7 cellular contexts compared by ENCODE assay signal in genomic region chr17:16296072-16296471, GRCh38. TPM values are rescaled to one million over a fixed set of nuclear protein-coding genes. Genes with fewer than 3 reads are reported as not detected.
DNase-seq lines count a peak whose midpoint lies in the region; ATAC-seq and TF ChIP-seq lines count a peak whose summit lies in the region.
"Not testable (repeated sequence)": the region's sequence is repeated elsewhere in the genome, so short reads cannot be mapped to it uniquely, and the experiment has no call there.

No MANE protein-coding gene starts in this region.

- not testable (repeated sequence) for H3K9me2 ChIP-seq in HCT116 (ENCODE audit: insufficient read depth); PC-3 (replicated peaks; ENCODE audit: low read length)

- H3K4me1 Mint-ChIP-seq in activated CD4-positive, alpha-beta T cell treated with anti-CD3 and anti-CD28 coated beads for 36 hours = peaks cover 20% of the 10 kb centered on the region

- CTCF ChIA-PET in HCT116 (lab: Charles Lee) = interaction anchor here (0.9 to 3.5 kb wide), 4 partner anchors 9 to 225 kb away, joined by 3 to 19 read pairs (median 9); no protein-coding TSS in a partner anchor
- CTCF ChIA-PET in PC-3 (lab: Charles Lee) = interaction anchor here (1.3 to 1.9 kb wide), 2 partner anchors 9 to 10 kb away, joined by 7 to 10 read pairs; no protein-coding TSS in a partner anchor
- CTCF ChIA-PET in activated CD4-positive, alpha-beta T cell treated with anti-CD3 and anti-CD28 coated beads for 36 hours (lab: Charles Lee) = interaction anchor here (0.7 to 1.1 kb wide), 3 partner anchors 8 to 172 kb away, joined by 3 to 4 read pairs (median 3); no protein-coding TSS in a partner anchor

- H3K4me3 ChIP-seq in BLaER1; PC-3 (ENCODE audit: low read length); epithelial cell of esophagus (ENCODE audit: low read length); mucosa of rectum (ENCODE audit: low read length in 2 of 2): not testable (repeated sequence)
- H3K4me3 ChIP-seq in HCT116 (replicated peaks in 1 of 2; ENCODE audit: low read depth in 1 of 2, low read length in 2 of 2) = 0 out of 4 replicates have a peak overlapping the region, but pooled peaks of 1 of the 2 experiments have one; percentile 15

- intact Hi-C loops in HCT116 (cut with micrococcal nuclease); PC-3 (cut with micrococcal nuclease); activated CD4-positive, alpha-beta T cell treated with anti-CD3 and anti-CD28 coated beads for 36 hours (cut with DNase I, micrococcal nuclease): not testable (repeated sequence)

- not testable (repeated sequence) for H3K9me3 Mint-ChIP-seq in activated CD4-positive, alpha-beta T cell treated with anti-CD3 and anti-CD28 coated beads for 36 hours (ENCODE audit: low read depth); activated naive CD4-positive, alpha-beta T cell treated with anti-CD3 and anti-CD28 coated beads, Interleukin-2, amount 50 U/mL, for 72 hours

- TF ChIP-seq RAD21 in HCT116 (IDR thresholded peaks at IDR 0.05; ENCODE audit: low read depth) = 0 out of 2 replicates have a peak, but pooled peaks have one; percentile 2

- H3K27ac Mint-ChIP-seq in activated CD4-positive, alpha-beta T cell treated with anti-CD3 and anti-CD28 coated beads for 36 hours; activated naive CD4-positive, alpha-beta T cell treated with anti-CD3 and anti-CD28 coated beads, Interleukin-2, amount 50 U/mL, for 72 hours: not testable (repeated sequence)

- not testable (repeated sequence) for H4K20me1 ChIP-seq in BLaER1; HCT116 (ENCODE audit: insufficient read depth); PC-3 (ENCODE audit: low read length)

- not testable (repeated sequence) for H3K4me3 Mint-ChIP-seq in activated CD4-positive, alpha-beta T cell treated with anti-CD3 and anti-CD28 coated beads for 36 hours

- not testable (repeated sequence) for H3K27me3 ChIP-seq in BLaER1; HCT116 (ENCODE audit: insufficient read depth, low read length); PC-3 (ENCODE audit: low read length); mucosa of rectum (ENCODE audit: control insufficient read depth in 2 of 2, insufficient read depth in 2 of 2, low read length in 2 of 2)

- H3F3A ChIP-seq in PC-3 (ENCODE audit: low read length, unreplicated experiment) = not testable (repeated sequence)

- not testable (repeated sequence) for TF ChIP-seq CTCF in HCT116 (IDR thresholded peaks at IDR 0.05 in 2 of 3, conservative IDR thresholded peaks at IDR 0.05 in 1 of 3; ENCODE audit: borderline replicate concordance in 1 of 3, insufficient read depth in 1 of 3, low read depth in 2 of 3, low read length in 2 of 3); PC-3 (conservative IDR thresholded peaks at IDR 0.05; ENCODE audit: low read depth, low read length); epithelial cell of esophagus (IDR thresholded peaks at IDR 0.05; ENCODE audit: insufficient read depth, low read depth, low read length, missing control alignments)

- H3K27me3 Mint-ChIP-seq in activated CD4-positive, alpha-beta T cell treated with anti-CD3 and anti-CD28 coated beads for 36 hours = not testable (repeated sequence)

- not testable (repeated sequence) for H2AFZ ChIP-seq in HCT116 (ENCODE audit: low read depth, low read length, poor library complexity, severe bottlenecking); PC-3 (ENCODE audit: low read length)

- H3K27ac ChIP-seq in BLaER1; PC-3 (ENCODE audit: low read length): not testable (repeated sequence)
- peak overlapping the region; percentile 18 for H3K27ac ChIP-seq in HCT116 (ENCODE audit: low read depth, low read length)
- H3K27ac ChIP-seq in mucosa of rectum (ENCODE audit: low read depth in 2 of 2, low read length in 2 of 2) = peak overlapping the region; percentile 63 to 97

- not testable (repeated sequence) for BruUV-seq in HCT116 (replicated peaks; lab: Mats Ljungman, UMichigan); PC-3 (replicated peaks; lab: Mats Ljungman, UMichigan)

- not testable (repeated sequence) for H3K79me2 ChIP-seq in HCT116 (ENCODE audit: insufficient read depth, low read length); PC-3 (ENCODE audit: low read length)

- H3K36me3 Mint-ChIP-seq in activated CD4-positive, alpha-beta T cell treated with anti-CD3 and anti-CD28 coated beads for 36 hours (ENCODE audit: low read depth); activated naive CD4-positive, alpha-beta T cell treated with anti-CD3 and anti-CD28 coated beads, Interleukin-2, amount 50 U/mL, for 72 hours: not testable (repeated sequence)

- H3K4me2 ChIP-seq in BLaER1 = 0 out of 2 replicates have a peak overlapping the region, but pooled peaks have one; percentile 9
- H3K4me2 ChIP-seq in HCT116 (ENCODE audit: low read length) = peak overlapping the region; percentile 58
- peak overlapping the region; percentile 32; the same call in 1 of the 2 replicates for H3K4me2 ChIP-seq in PC-3 (ENCODE audit: low read length)

- POLR2A ChIA-PET in HCT116 (lab: Charles Lee) (interaction anchor here (0.6 to 3.6 kb wide), 5 partner anchors 10 to 143 kb away, joined by 3 to 22 read pairs (median 6); partner anchors contain the start of gene UBB), PC-3 (lab: Charles Lee; ENCODE audit: unreplicated experiment) (interaction anchor here (1.0 kb wide), 1 partner anchor 10 kb away, joined by 3 read pairs; no protein-coding TSS in a partner anchor)
- POLR2A ChIA-PET in activated CD4-positive, alpha-beta T cell treated with anti-CD3 and anti-CD28 coated beads for 36 hours (lab: Charles Lee) = not testable (repeated sequence)

- ATAC-seq in HCT116 (peak; percentile 80), PC-3 (peak; percentile 95)
- peak; percentile 47 for ATAC-seq in activated CD4-positive, alpha-beta T cell treated with anti-CD3 and anti-CD28 coated beads for 36 hours
- peak; percentile 56 to 57 for ATAC-seq in activated naive CD4-positive, alpha-beta T cell treated with anti-CD3 and anti-CD28 coated beads, Interleukin-2, amount 50 U/mL, for 72 hours

- RAD21 ChIA-PET in HCT116 (lab: Charles Lee; ENCODE audit: low non-redundant PET in 1 of 2, low total read pairs in 2 of 2, uncharacterized antibody in 2 of 2, unreplicated experiment in 2 of 2) = interaction anchor here in 1 of 2 experiments (0.7 kb wide), 1 partner anchor 10 kb away, joined by 3 read pairs; no protein-coding TSS in a partner anchor

- peaks cover 27% of the 10 kb centered on the region for H3K4me1 ChIP-seq in BLaER1
- peaks cover 51% of the 10 kb centered on the region in 2 experiments for H3K4me1 ChIP-seq in HCT116 (ENCODE audit: control insufficient read depth in 1 of 2, insufficient read depth in 2 of 2, low read length in 2 of 2)
- peaks cover 20% of the 10 kb centered on the region for H3K4me1 ChIP-seq in PC-3 (ENCODE audit: insufficient read depth, low read length)
- H3K4me1 ChIP-seq in mucosa of rectum (ENCODE audit: control insufficient read depth in 2 of 2, insufficient read depth in 2 of 2, low read length in 2 of 2) = peaks cover 35 to 48% of the 10 kb centered on the region in 2 donors

- not testable (repeated sequence) for H3K9me3 ChIP-seq in BLaER1; HCT116 (ENCODE audit: control insufficient read depth in 1 of 2, insufficient read depth in 1 of 2, low read depth in 1 of 2, low read length in 2 of 2); PC-3 (ENCODE audit: low read length); mucosa of rectum (ENCODE audit: control insufficient read depth in 2 of 2, low read length in 2 of 2)

- DNase-seq in HCT116 (ENCODE audit: low read depth, low spot score) (peak; percentile 84), PC-3 (peak; percentile 88), epithelial cell of esophagus (ENCODE audit: low read depth) (peak; percentile 58)
- not testable (repeated sequence) for DNase-seq in activated CD4-positive, alpha-beta T cell treated with anti-CD3 and anti-CD28 coated beads for 36 hours; activated naive CD4-positive, alpha-beta T cell treated with anti-CD3 and anti-CD28 coated beads, Interleukin-2, amount 50 U/mL, for 72 hours (ENCODE audit: low spot score in 2 of 2)

- H3K9ac ChIP-seq in BLaER1; HCT116 (ENCODE audit: low read length); PC-3 (ENCODE audit: low read length); mucosa of rectum (ENCODE audit: low read depth in 1 of 2, low read length in 2 of 2): not testable (repeated sequence)

- TF ChIP-seq POLR2A in HCT116 (IDR thresholded peaks at IDR 0.05; ENCODE audit: borderline replicate concordance, extremely low read depth, insufficient read depth, insufficient read length) = not testable (repeated sequence)

- 0 out of 2 replicates have a peak, but pooled peaks cover 11% of the 10 kb centered on the region for H3K36me3 ChIP-seq in BLaER1
- not testable (repeated sequence) for H3K36me3 ChIP-seq in HCT116 (ENCODE audit: control insufficient read depth in 1 of 2, insufficient read depth in 2 of 2, low read length in 2 of 2); PC-3 (ENCODE audit: low read depth, low read length); mucosa of rectum (ENCODE audit: control insufficient read depth in 2 of 2, insufficient read depth in 2 of 2, low read length in 2 of 2)

TF ChIP-seq in HCT116, 20 proteins besides CTCF, POLR2A, EP300 and RAD21:
- TF ChIP-seq EGR1 (IDR thresholded peaks at IDR 0.05; ENCODE audit: low read depth) (peak; percentile 52; the same call in 1 of the 2 replicates), SP1 (IDR thresholded peaks at IDR 0.05; ENCODE audit: low read depth) (peak; percentile 76), CBX3 (IDR thresholded peaks at IDR 0.05; ENCODE audit: low read depth) (peak; percentile 55; the same call in 1 of the 2 replicates), FOSL1 (IDR thresholded peaks at IDR 0.05; ENCODE audit: low read depth) (peak; percentile 96), JUND (IDR thresholded peaks at IDR 0.05) (peak; percentile 89), TCF7L2 (IDR thresholded peaks at IDR 0.05; ENCODE audit: borderline replicate concordance, extremely low read depth, insufficient read depth, insufficient read length) (peak; percentile 89)

RNA-seq across cellular contexts. Expression of gene CENPV, which starts 57.2 kb away (rescaled TPM):
- total RNA-seq in HCT116 (2021; ENCODE audit: unreplicated experiment) (84.7 TPM), PC-3 (2014; rRNA removed) (not detected in 2 replicates)
- polyA plus RNA-seq in HCT116 (2012) = 61.0 and 68.9 TPM in 2 replicates
- 100 to 1,000 TPM; 100 to 132 TPM for total RNA-seq in activated CD4-positive, alpha-beta T cell treated with anti-CD3 and anti-CD28 coated beads for 36 hours
- 100 to 1,000 TPM in 1 of 2 donors, 10 to 100 TPM in 1; 78.7 to 115 TPM for total RNA-seq in activated naive CD4-positive, alpha-beta T cell treated with anti-CD3 and anti-CD28 coated beads, Interleukin-2, amount 50 U/mL, for 72 hours

Comparison
In these comparisons a context has a peak if more than half of its experiments do, and no peak if none do; other contexts are left out.
1. RNA of gene CENPV, which starts 57.2 kb away (total RNA-seq): 100 to 132 TPM in activated CD4-positive, alpha-beta T cell treated with anti-CD3 and anti-CD28 coated beads for 36 hours, 78.7 to 115 TPM in activated naive CD4-positive, alpha-beta T cell treated with anti-CD3 and anti-CD28 coated beads, Interleukin-2, amount 50 U/mL, for 72 hours and 84.7 TPM in HCT116 (single experiment); not detected in PC-3; every median in the first group is over 10 times any median in the second.
2. Peak in every context shown above with its lines, with median percentiles within 50 percentile points of each other: H3K4me2 ChIP-seq and ATAC-seq.